ENCODE assay signal across 37 cellular contexts in the genomic region with DNA sequence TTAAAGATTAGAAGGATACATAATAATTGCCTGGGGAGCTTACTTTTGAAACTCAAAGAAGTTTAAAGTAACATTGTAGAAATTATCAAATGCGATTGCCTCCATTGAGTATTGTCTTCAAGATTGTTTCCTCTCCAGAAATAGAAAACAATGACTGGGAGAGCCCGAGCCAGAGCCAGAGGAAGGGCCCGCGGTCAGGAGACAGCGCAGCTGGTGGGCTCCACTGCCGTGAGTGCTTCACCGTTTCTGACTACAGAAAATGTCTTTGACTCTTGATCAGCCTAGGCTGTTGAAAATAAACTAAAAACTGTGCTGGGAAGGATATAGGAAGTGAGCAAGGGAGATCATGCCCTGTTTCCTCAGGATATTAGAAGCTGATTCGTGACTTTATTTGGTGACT. TPM values are rescaled to one million over a fixed set of nuclear protein-coding genes. Genes with fewer than 3 reads are reported as not detected.
"Had no signal": no experiment of that assay in that cellular context is flagged by ENCODE, and none has a peak within 500 bp of the region (broad histone marks: within the 10 kb centered on the region; RNA-seq: fewer than 3 reads in every experiment).

No MANE protein-coding gene starts in this region.

- H3K4me3 ChIP-seq: MG63 had no signal

- H3K9me3 ChIP-seq: MG63 had no signal

- DNase-seq: Karpas-422, Kasumi-1, MG63, MM.1S, MV-4-11, NCI-H1048, NCI-H1092, NCI-H1092 treated with DMSO at 0.1 percent for 48 hours, NCI-H1105, NCI-H1105 treated with DMSO at 0.1 percent for 48 hours, NCI-H1417, NCI-H1417 treated with DMSO at 0.1 percent for 48 hours, NCI-H1436, NCI-H1436 treated with DMSO at 0.1 percent for 48 hours, NCI-H146, NCI-H1694, NCI-H1694 treated with DMSO at 0.1 percent for 48 hours, NCI-H187, NCI-H187 treated with DMSO at 0.1 percent for 48 hours, NCI-H1930, NCI-H2029, NCI-H2029 treated with DMSO at 0.1 percent for 48 hours, NCI-H2081, NCI-H2081 treated with DMSO at 0.1 percent for 48 hours, NCI-H2107, NCI-H2171, NCI-H2171 treated with DMSO at 0.1 percent for 48 hours, NCI-H2227 treated with DMSO at 0.1 percent for 48 hours, NCI-H226, NCI-H345, NCI-H446, NCI-H446 treated with DMSO at 0.1 percent for 48 hours, NCI-H510A, NCI-H510A treated with DMSO at 0.1 percent for 48 hours had no signal

- H3K36me3 ChIP-seq: MG63 had no signal

RNA-seq across cellular contexts. Expression of a gene that starts 4.8 kb away (rescaled TPM):
- total RNA-seq: LHCN-M2, M059J, MCF 10A had no signal
